In the genomic region with DNA sequence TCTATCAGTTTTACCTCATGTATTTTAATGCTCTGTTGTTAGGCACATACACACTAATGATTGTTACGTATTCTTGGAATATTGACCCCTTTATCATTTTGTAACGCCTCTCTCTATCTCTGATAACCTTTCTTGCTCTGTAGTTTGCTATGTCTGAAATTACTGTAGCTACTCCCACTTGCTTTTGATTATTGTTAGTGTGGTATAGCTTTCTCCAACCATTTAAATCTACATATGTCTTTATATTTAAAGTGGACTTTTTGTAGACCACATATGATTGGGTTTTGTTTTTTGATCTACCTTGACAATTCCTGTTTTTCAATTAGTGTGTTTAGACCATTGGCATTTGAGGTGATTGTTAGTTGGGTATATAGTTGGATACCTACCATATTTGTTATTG, we compare ENCODE assay signal across 8 cellular contexts.
"Had no signal": no experiment of that assay in that cellular context is flagged by ENCODE, and none has a peak within 500 bp of the region (broad histone marks: within the 10 kb centered on the region; RNA-seq: fewer than 3 reads in every experiment).

No MANE protein-coding gene starts in this region.

- DNase-seq: GM23248, GOT3, H7, KG1 had no signal

- FAIRE-seq: HepG2 had no signal

- H3K4me3 ChIP-seq: GM23248, HAP-1 had no signal

- H3K27ac ChIP-seq: GM23248, HL-60 had no signal

- H2AFZ ChIP-seq: GM23248 had no signal

- H3K36me3 ChIP-seq: HAP-1 had no signal

- H3K9ac ChIP-seq: GM23248 had no signal

- ATAC-seq: HCT116, HepG2 had no signal
